20 cellular contexts compared by ENCODE assay signal in the genomic region with DNA sequence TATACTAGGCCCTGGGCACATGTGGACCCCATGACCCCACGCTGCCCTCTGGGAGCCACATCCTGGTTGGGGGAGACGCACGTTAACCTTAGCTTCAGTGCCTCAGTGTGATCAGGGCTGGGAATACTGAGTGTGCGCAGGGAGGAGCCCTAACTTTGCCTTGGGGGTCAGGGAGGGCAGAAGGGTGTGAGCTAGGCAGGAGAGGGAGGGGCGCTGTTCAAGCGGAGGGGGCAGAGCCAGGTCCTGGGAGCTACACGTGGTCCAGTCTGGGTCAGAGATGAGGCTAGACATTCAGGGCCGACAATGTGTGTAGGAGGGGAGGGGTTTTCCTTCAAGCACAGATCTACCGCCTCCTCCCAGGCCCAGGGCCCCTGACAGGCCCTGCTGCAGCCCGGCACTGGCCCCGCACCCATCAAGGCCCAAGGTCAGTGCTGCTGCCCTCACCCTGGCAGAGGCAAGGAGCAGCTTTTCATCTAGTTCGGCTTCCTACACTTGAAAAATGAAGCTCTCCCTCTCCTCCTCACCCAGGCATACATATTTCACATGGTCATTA. TPM values are rescaled to one million over a fixed set of nuclear protein-coding genes. Genes with fewer than 3 reads are reported as not detected.
DNase-seq lines count a peak whose midpoint lies in the region; ATAC-seq, FAIRE-seq and TF ChIP-seq lines count a peak whose summit lies in the region.
"Had no signal": no experiment of that assay in that cellular context is flagged by ENCODE, and none has a peak within 500 bp of the region (broad histone marks: within the 10 kb centered on the region; RNA-seq: fewer than 3 reads in every experiment).

No MANE protein-coding gene starts in this region.

- TF ChIP-seq CTCF in GM10248 (IDR thresholded peaks at IDR 0.05; ENCODE audit: control extremely low read depth, extremely low read depth, low read depth, missing control alignments), result no peak
- no peak for TF ChIP-seq CTCF in K562 (IDR thresholded peaks at IDR 0.05 in 2 of 3, conservative IDR thresholded peaks at IDR 0.05 in 1 of 3; ENCODE audit: insufficient read depth in 2 of 3, low read depth in 1 of 3, low read length in 3 of 3)
- TF ChIP-seq CTCF in nephron progenitor cell (IDR thresholded peaks at IDR 0.05), result no peak
- no peak for TF ChIP-seq CTCF in mucosa of descending colon (IDR thresholded peaks at IDR 0.05)

- peaks cover 0 to 23% of the 10 kb centered on the region in 2 experiments; a peak in 3 of 5 replicates for H3K4me1 ChIP-seq in K562 (replicated peaks in 1 of 2; ENCODE audit: control insufficient read depth in 2 of 2, insufficient read depth in 2 of 2, low read length in 2 of 2)
- H3K4me1 ChIP-seq in mucosa of descending colon (ENCODE audit: low read depth), result no peaks in the 10 kb centered on the region

- H3K27ac Mint-ChIP-seq in nephron progenitor cell, result peak overlapping the region; percentile 76
- H3K27ac Mint-ChIP-seq in stimulated activated naive B cell treated with anti-CD40 and anti-IgM and Interleukin-4, amounts not matched to agents 10 μg/mL and 1 μg/mL and 100 μg/mL, for 72 hours, result peak overlapping the region; percentile 47
- H3K27ac Mint-ChIP-seq: CD8-positive, alpha-beta T cell; GM23338 had no signal

- no peak overlapping the region for H3K4me2 ChIP-seq in K562 (ENCODE audit: insufficient read depth, low read length)
- H3K4me2 ChIP-seq: GM23338 had no signal

- no peaks in the 10 kb centered on the region for H3K9me1 ChIP-seq in K562 (ENCODE audit: control insufficient read depth, insufficient read depth, low read length)

- H3K4me1 Mint-ChIP-seq in nephron progenitor cell, result peaks cover 50% of the 10 kb centered on the region
- H3K4me1 Mint-ChIP-seq in stimulated activated naive B cell treated with anti-CD40 and anti-IgM and Interleukin-4, amounts not matched to agents 10 μg/mL and 1 μg/mL and 100 μg/mL, for 72 hours, result peaks cover 10 to 12% of the 10 kb centered on the region in 2 donors
- H3K4me1 Mint-ChIP-seq: GM23338 had no signal

- H3K27me3 ChIP-seq in K562 (ENCODE audit: control insufficient read depth in 2 of 2, insufficient read depth in 2 of 2, low read length in 2 of 2), result no peaks in the 10 kb centered on the region

- BruUV-seq in K562 (replicated peaks; lab: Mats Ljungman, UMichigan), result no TSS peak

- H3K36me3 ChIP-seq in K562 (ENCODE audit: control insufficient read depth, insufficient read depth, low read length) (no peaks in the 10 kb centered on the region), mucosa of descending colon (ENCODE audit: low read depth) (no peaks in the 10 kb centered on the region)

- intact Hi-C loops in K562 (cut with micrococcal nuclease) (no loop called here), mucosa of descending colon (cut with DNase I, micrococcal nuclease) (no loop called here), Right ventricle myocardium superior (cut with DNase I) (no loop called here)

- FAIRE-seq in K562 (lab: Jason Lieb, UNC), result no peak
- FAIRE-seq: D721Med had no signal

- H4K20me1 ChIP-seq in K562 (replicated peaks; ENCODE audit: control insufficient read depth, insufficient read depth, low read length), result no peaks in the 10 kb centered on the region

- in situ Hi-C loops in K562 (cut with MboI), result no loop called here

- H3K27ac ChIP-seq in K562 (ENCODE audit: extremely low read depth, low read depth, low read length), result no peak overlapping the region
- H3K27ac ChIP-seq: 22Rv1 had no signal

- WGBS in K562 (ENCODE audit: insufficient coverage, low coverage, missing lambda C conversion rate), result 55% methylated on average over 12 of the region's 12 CpGs

- ATAC-seq in K562 (peak; percentile 48), mucosa of descending colon (no peak), GM21423 (IDR thresholded peaks at IDR 0.05; ENCODE audit: unreplicated experiment) (no peak), Right ventricle myocardium superior (ENCODE audit: poor library complexity) (no peak)
- ATAC-seq in stimulated activated naive B cell treated with anti-CD40 and anti-IgM and Interleukin-4, amounts not matched to agents 10 μg/mL and 1 μg/mL and 100 μg/mL, for 72 hours (replicated peaks), result no peak
- ATAC-seq: CD8-positive, alpha-beta T cell; GM23338 had no signal

- H3K79me2 ChIP-seq in K562 (ENCODE audit: control insufficient read depth, insufficient read depth, low read length), result no peaks in the 10 kb centered on the region

- no peak for TF ChIP-seq POLR2A in K562 (conservative IDR thresholded peaks at IDR 0.05)

- peaks cover 20% of the 10 kb centered on the region for H3K27me3 Mint-ChIP-seq in nephron progenitor cell (ENCODE audit: low read depth, poor library complexity)
- peaks cover 8% of the 10 kb centered on the region in 2 donors for H3K27me3 Mint-ChIP-seq in stimulated activated naive B cell treated with anti-CD40 and anti-IgM and Interleukin-4, amounts not matched to agents 10 μg/mL and 1 μg/mL and 100 μg/mL, for 72 hours

- CTCF ChIA-PET in GM10248 (lab: Yijun Ruan, JAX) (interaction anchor here (1.1 to 1.7 kb wide), 4 partner anchors 24 to 102 kb away, joined by 3 read pairs; no protein-coding TSS in a partner anchor), K562 (lab: Yijun Ruan, JAX; ENCODE audit: low intra/inter-chr PET ratio) (no interaction called here)

- H2AFZ ChIP-seq in K562 (ENCODE audit: low read depth, low read length), result peak overlapping the region; percentile 79
- H2AFZ ChIP-seq: GM23338 had no signal

- H3K9ac ChIP-seq in K562 (ENCODE audit: insufficient read depth in 1 of 2, low read depth in 2 of 2, low read length in 2 of 2), result peak overlapping the region in 1 of 2 experiments; percentile 62; a peak in 2 of 4 replicates

- POLR2A ChIA-PET in GM10248 (lab: Yijun Ruan, JAX), result no interaction called here
- POLR2A ChIA-PET in K562 (lab: Yijun Ruan, JAX), result interaction anchor here (0.9 to 1.1 kb wide), 2 partner anchors 19 to 55 kb away, joined by 3 to 5 read pairs; no protein-coding TSS in a partner anchor

- H3K4me3 ChIP-seq in K562 (no peak overlapping the region), mucosa of descending colon (no peak overlapping the region)
- H3K4me3 ChIP-seq: GM23338 had no signal

- H3K9me3 ChIP-seq in K562 (replicated peaks; ENCODE audit: control insufficient read depth, insufficient read depth, low read depth, low read length) (no peaks in the 10 kb centered on the region), mucosa of descending colon (no peaks in the 10 kb centered on the region)

- DNase-seq in GM10248 (ENCODE audit: extremely low spot score), result peak; percentile 42
- DNase-seq in K562 (ENCODE audit: extremely low read depth in 1 of 4, low spot score in 3 of 4), result peak; percentile 41 to 73 (median 58)
- DNase-seq in nephron progenitor cell, result no peak
- no peak for DNase-seq in stimulated activated naive B cell treated with anti-CD40 and anti-IgM and Interleukin-4, amounts not matched to agents 10 μg/mL and 1 μg/mL and 100 μg/mL, for 72 hours
- no peak for DNase-seq in mucosa of descending colon
- no peak for DNase-seq in Right ventricle myocardium superior
- DNase-seq in activated T-cell treated with anti-CD3 and anti-CD28 coated beads for 4 hours, result no peak
- DNase-seq: CD8-positive, alpha-beta T cell; COR-L47; DMS153; DND-41; GDM1; H7 had no signal

- H3K36me3 Mint-ChIP-seq in nephron progenitor cell (ENCODE audit: low read depth), result no peaks in the 10 kb centered on the region
- no peaks in the 10 kb centered on the region for H3K36me3 Mint-ChIP-seq in stimulated activated naive B cell treated with anti-CD40 and anti-IgM and Interleukin-4, amounts not matched to agents 10 μg/mL and 1 μg/mL and 100 μg/mL, for 72 hours
- H3K36me3 Mint-ChIP-seq: CD8-positive, alpha-beta T cell had no signal

- H3K9me3 Mint-ChIP-seq in nephron progenitor cell, result no peaks in the 10 kb centered on the region
- no peaks in the 10 kb centered on the region for H3K9me3 Mint-ChIP-seq in stimulated activated naive B cell treated with anti-CD40 and anti-IgM and Interleukin-4, amounts not matched to agents 10 μg/mL and 1 μg/mL and 100 μg/mL, for 72 hours
- H3K9me3 Mint-ChIP-seq: CD14-positive monocyte; CD8-positive, alpha-beta T cell; GM23338 had no signal

- TF ChIP-seq RAD21 in K562 (CRISPR knock-in tag; conservative IDR thresholded peaks at IDR 0.05 in 1 of 2, IDR thresholded peaks at IDR 0.05 in 1 of 2), result no peak

- TF ChIP-seq EP300 in K562 (IDR thresholded peaks at IDR 0.05; ENCODE audit: low read length), result no peak

- no peak overlapping the region for H3K4me3 Mint-ChIP-seq in nephron progenitor cell
- no peak overlapping the region for H3K4me3 Mint-ChIP-seq in stimulated activated naive B cell treated with anti-CD40 and anti-IgM and Interleukin-4, amounts not matched to agents 10 μg/mL and 1 μg/mL and 100 μg/mL, for 72 hours
- H3K4me3 Mint-ChIP-seq: CD8-positive, alpha-beta T cell; GM23338 had no signal

TF ChIP-seq in K562, 482 proteins besides CTCF, POLR2A, EP300 and RAD21:
- TF ChIP-seq FIP1L1 (IDR thresholded peaks at IDR 0.05; ENCODE audit: low read depth, low read length, poor library complexity, severe bottlenecking), result no peak
- peak; percentile 32 to 49; a peak in 2 of 4 replicates for TF ChIP-seq NRF1 (conservative IDR thresholded peaks at IDR 0.05 in 1 of 2, IDR thresholded peaks at IDR 0.05 in 1 of 2)
- TF ChIP-seq KDM5B (IDR thresholded peaks at IDR 0.05; ENCODE audit: insufficient replicate concordance, low read depth, low read length), result no peak

RNA-seq across cellular contexts. Expression of a gene that starts 47.5 kb away (rescaled TPM):
- total RNA-seq in K562 (2011; cell fraction: chromatin; rRNA removed; ENCODE audit: low replicate concordance), result 0.09 TPM in 1 of 2 replicates, not detected in the other
- 0.17 TPM in 1 of 2 replicates, not detected in the other for total RNA-seq in K562 (2011; cell fraction: nucleolus; rRNA removed)
- total RNA-seq in K562 (2011; cell fraction: nucleoplasm; rRNA removed), result not detected in 2 replicates
- not detected in 2 replicates for total RNA-seq in K562 (2014; rRNA removed)
- 0.03 and 0.04 TPM in 2 replicates for total RNA-seq in K562 (2014; rRNA removed; fragmentation: Illumina TruSeq; extraction: Trizol)
- total RNA-seq in K562 (2015; rRNA removed; fragmentation: Illumina TruSeq; extraction: Trizol), result 0.15 and 0.25 TPM in 2 replicates
- total RNA-seq in K562 (2021), result 0.09 TPM in 2 replicates
- polyA plus RNA-seq in K562 (2011; rRNA removed), result 0.04 TPM in 2 replicates
- 0.01 and 0.12 TPM in 2 replicates for polyA plus RNA-seq in K562 (2011; cell fraction: cytosol; rRNA removed)
- polyA plus RNA-seq in K562 (2011; cell fraction: nucleus; rRNA removed), result 0.10 TPM in 1 of 2 replicates, not detected in the other
- 0.40 and 0.58 TPM in 2 replicates for polyA plus RNA-seq in K562 (2012)
- polyA plus RNA-seq in K562 (2014; fragmentation: Illumina TruSeq; extraction: Trizol), result 0.03 and 0.07 TPM in 2 replicates
- not detected for polyA plus RNA-seq in K562 (2014; fragmentation: Nextera tagmentation; extraction: Ambion mirVana)
- polyA plus RNA-seq in K562 (2014; rRNA removed), result 0.04 and 0.11 TPM in 2 replicates
- polyA minus RNA-seq in K562 (2011; rRNA and poly(A)+ RNA removed), result 0.18 TPM in 1 of 2 replicates, not detected in the other
- polyA minus RNA-seq in K562 (2011; cell fraction: cytosol; rRNA and poly(A)+ RNA removed), result 0.19 TPM in 1 of 2 replicates, not detected in the other
- under 0.01 and 0.11 TPM in 2 replicates for polyA minus RNA-seq in K562 (2011; cell fraction: nucleus; rRNA and poly(A)+ RNA removed)
- total RNA-seq in mucosa of descending colon, result under 1 TPM in 1 of 3 donors, not detected in 2; 0.10 TPM
- total RNA-seq in Right ventricle myocardium superior, result 0.05 TPM
- total RNA-seq: A673, HT1080 had no signal

Comparison
In these comparisons a context has a peak if more than half of its experiments do, and no peak if none do; other contexts are left out.
1. DNase-seq: peak in GM10248 (single experiment) and K562 (4 of 4); none in nephron progenitor cell (single experiment), stimulated activated naive B cell treated with anti-CD40 and anti-IgM and Interleukin-4, amounts not matched to agents 10 μg/mL and 1 μg/mL and 100 μg/mL, for 72 hours (single experiment), mucosa of descending colon (0 of 3), Right ventricle myocardium superior (single experiment) and activated T-cell treated with anti-CD3 and anti-CD28 coated beads for 4 hours (single experiment).